In genomic region chr1:22633697-22634463, GRCh38 we compare ENCODE assay signal across 23 cellular contexts. TPM values are rescaled to one million over a fixed set of nuclear protein-coding genes. Genes with fewer than 3 reads are reported as not detected.
DNase-seq lines count a peak whose midpoint lies in the region; ATAC-seq and TF ChIP-seq lines count a peak whose summit lies in the region.
"Had no signal": no experiment of that assay in that cellular context is flagged by ENCODE, and none has a peak within 500 bp of the region (broad histone marks: within the 10 kb centered on the region; RNA-seq: fewer than 3 reads in every experiment).

No MANE protein-coding gene starts in this region.

- no peak overlapping the region for H3K27ac Mint-ChIP-seq in effector memory CD8-positive, alpha-beta T cell
- H3K27ac Mint-ChIP-seq in natural killer cell: no peak overlapping the region

- H3K9me3 Mint-ChIP-seq in effector memory CD8-positive, alpha-beta T cell: no peaks in the 10 kb centered on the region
- H3K9me3 Mint-ChIP-seq in natural killer cell: no peaks in the 10 kb centered on the region
- H3K9me3 Mint-ChIP-seq: CD4-positive, CD25-positive, alpha-beta regulatory T cell; CD8-positive, alpha-beta memory T cell had no signal

- H3K4me1 ChIP-seq in BLaER1 treated with 17β-estradiol and CSF1 and Interleukin-3, amounts not matched to agents 10 nM and 100 nM: peaks cover 48 to 75% (median 54%) of the 10 kb centered on the region in 10 experiments
- no peaks in the 10 kb centered on the region for H3K4me1 ChIP-seq in hepatocyte (ENCODE audit: insufficient read depth)

- peak overlapping the region; percentile 2 to 43 for H3K4me3 Mint-ChIP-seq in effector memory CD8-positive, alpha-beta T cell
- peak overlapping the region; percentile 62 for H3K4me3 Mint-ChIP-seq in natural killer cell
- H3K4me3 Mint-ChIP-seq: CD4-positive, CD25-positive, alpha-beta regulatory T cell had no signal

- H3K27me3 Mint-ChIP-seq in effector memory CD8-positive, alpha-beta T cell: peaks cover 42 to 76% of the 10 kb centered on the region in 2 donors
- peaks cover 17 to 21% of the 10 kb centered on the region in 2 donors for H3K27me3 Mint-ChIP-seq in natural killer cell (ENCODE audit: low read depth in 2 of 2)

- TF ChIP-seq CTCF in natural killer cell (IDR thresholded peaks at IDR 0.05): no peak
- TF ChIP-seq CTCF in hepatocyte (IDR thresholded peaks at IDR 0.05; ENCODE audit: poor library complexity): no peak

- no peak overlapping the region for H3K4me3 ChIP-seq in BLaER1 treated with 17β-estradiol and CSF1 and Interleukin-3, amounts not matched to agents 10 nM and 100 nM
- H3K4me3 ChIP-seq in hepatocyte: no peak overlapping the region
- H3K4me3 ChIP-seq: HAP-1 had no signal

- peak; percentile 85 for DNase-seq in RPMI8226
- no peak for DNase-seq in effector memory CD8-positive, alpha-beta T cell
- no peak for DNase-seq in natural killer cell
- DNase-seq in hippocampal formation (lab: John Stamatoyannopoulos, UW): no peak
- DNase-seq in hepatocyte (ENCODE audit: low spot score): no peak
- DNase-seq in SW 1271 (lab: John Stamatoyannopoulos, UW): no peak
- DNase-seq in stimulated activated CD4-positive, alpha-beta T cell treated with anti-CD3 and anti-CD28 coated beads, Interleukin-2, amount 100 ng/mL, for 24 hours: no peak
- DNase-seq: 8988T; C1 segment of cervical spinal cord; CD4-positive, CD25-positive, alpha-beta regulatory T cell; CD8-positive, alpha-beta memory T cell; COR-L47; DMS 273 treated with DMSO at 0.1 percent for 48 hours; DMS53; DND-41; EL had no signal

- peaks cover 3% of the 10 kb centered on the region for H3K36me3 Mint-ChIP-seq in effector memory CD8-positive, alpha-beta T cell (ENCODE audit: insufficient read depth)
- H3K36me3 Mint-ChIP-seq in natural killer cell: no peaks in the 10 kb centered on the region
- H3K36me3 Mint-ChIP-seq: CD4-positive, CD25-positive, alpha-beta regulatory T cell; CD8-positive, alpha-beta memory T cell had no signal

- H3K9me3 ChIP-seq in BLaER1 treated with 17β-estradiol and CSF1 and Interleukin-3, amounts not matched to agents 10 nM and 100 nM (replicated peaks in 1 of 11): peaks cover 0 to 19% (median 16%) of the 10 kb centered on the region in 11 experiments; a peak in 20 of 22 replicates
- H3K9me3 ChIP-seq in hepatocyte (ENCODE audit: low read depth): no peaks in the 10 kb centered on the region
- H3K9me3 ChIP-seq: HAP-1 had no signal

- peaks cover 4 to 7% of the 10 kb centered on the region in 2 donors for H3K4me1 Mint-ChIP-seq in effector memory CD8-positive, alpha-beta T cell (ENCODE audit: low read depth in 2 of 2)
- peaks cover 0 to 17% of the 10 kb centered on the region in 2 donors for H3K4me1 Mint-ChIP-seq in natural killer cell
- H3K4me1 Mint-ChIP-seq: CD4-positive, CD25-positive, alpha-beta regulatory T cell; CD8-positive, alpha-beta memory T cell had no signal

- H2AFZ ChIP-seq in hepatocyte: no peak overlapping the region

- H3K4me2 ChIP-seq in BLaER1 treated with 17β-estradiol and CSF1 and Interleukin-3, amounts not matched to agents 10 nM and 100 nM: peak overlapping the region; percentile 41 to 95 (median 77)
- H3K4me2 ChIP-seq in hepatocyte: no peak overlapping the region

- H3K36me3 ChIP-seq in BLaER1 treated with 17β-estradiol and CSF1 and Interleukin-3, amounts not matched to agents 10 nM and 100 nM: peaks cover 0 to 17% (median 0%) of the 10 kb centered on the region in 11 experiments; a peak in 6 of 22 replicates
- no peaks in the 10 kb centered on the region for H3K36me3 ChIP-seq in hepatocyte (replicated peaks; ENCODE audit: insufficient read depth, low read depth)
- H3K36me3 ChIP-seq: HAP-1 had no signal

- no peaks in the 10 kb centered on the region for H3K9me2 ChIP-seq in hepatocyte (replicated peaks; ENCODE audit: insufficient read depth)

- H3K27me3 ChIP-seq in BLaER1 treated with 17β-estradiol and CSF1 and Interleukin-3, amounts not matched to agents 10 nM and 100 nM: no peaks in the 10 kb centered on the region
- H3K27me3 ChIP-seq in hepatocyte: peaks cover 30% of the 10 kb centered on the region

- no peaks in the 10 kb centered on the region for H3K79me2 ChIP-seq in hepatocyte

- ATAC-seq in effector memory CD8-positive, alpha-beta T cell (replicated peaks): peak; percentile 51
- ATAC-seq in natural killer cell: peak; percentile 27 to 55 (median 29)

- 93% methylated on average over 10 of the region's 10 CpGs for WGBS in hepatocyte (ENCODE audit: low lambda C conversion rate, missing lambda C conversion rate)

- intact Hi-C loops in natural killer cell (cut with micrococcal nuclease): no loop called here

- no peak overlapping the region for H3K9ac ChIP-seq in BLaER1 treated with 17β-estradiol and CSF1 and Interleukin-3, amounts not matched to agents 10 nM and 100 nM

- H4K20me1 ChIP-seq in BLaER1 treated with 17β-estradiol and CSF1 and Interleukin-3, amounts not matched to agents 10 nM and 100 nM: peaks cover 0 to 8% (median 0%) of the 10 kb centered on the region in 11 experiments; a peak in 2 of 22 replicates
- no peaks in the 10 kb centered on the region for H4K20me1 ChIP-seq in hepatocyte (ENCODE audit: insufficient read depth, poor library complexity, severe bottlenecking)

- no peak overlapping the region for H3K27ac ChIP-seq in BLaER1 treated with 17β-estradiol and CSF1 and Interleukin-3, amounts not matched to agents 10 nM and 100 nM
- H3K27ac ChIP-seq in hepatocyte: no peak overlapping the region

RNA-seq across cellular contexts. Expression of gene C1QA, which starts 2.5 kb away (rescaled TPM):
- total RNA-seq in natural killer cell: 1 to 10 TPM in 1 of 3 donors, under 1 TPM in 1, not detected in 1; 0.43 to 3.9 TPM
- total RNA-seq in hepatocyte: 5.4 and 5.9 TPM in 2 replicates
- 7.8 and 9.5 TPM in 2 replicates for polyA plus RNA-seq in hepatocyte
- total RNA-seq: A673; CD4-positive, CD25-positive, alpha-beta regulatory T cell; G401; H4; HT-29 had no signal
- polyA plus RNA-seq: AG04450; CD4-positive, CD25-positive, alpha-beta regulatory T cell; CD8-positive, alpha-beta memory T cell had no signal

RNA-seq across cellular contexts. Expression of gene C1QC, which starts 9.6 kb away (rescaled TPM):
- total RNA-seq in natural killer cell (under 1 TPM in 1 of 3 donors, not detected in 2; 0.33 TPM), hepatocyte (4.1 and 6.6 TPM in 2 replicates)
- polyA plus RNA-seq in hepatocyte: 9.2 and 13.4 TPM in 2 replicates
- total RNA-seq: A673; CD4-positive, CD25-positive, alpha-beta regulatory T cell; G401; H4; HT-29 had no signal
- polyA plus RNA-seq: AG04450; CD4-positive, CD25-positive, alpha-beta regulatory T cell; CD8-positive, alpha-beta memory T cell had no signal

RNA-seq across cellular contexts. Expression of gene C1QB, which starts 19.2 kb away (rescaled TPM):
- total RNA-seq in natural killer cell (1 to 10 TPM in 1 of 3 donors, under 1 TPM in 1, not detected in 1; 0.70 to 1.3 TPM), hepatocyte (7.9 and 10.3 TPM in 2 replicates)
- 11.9 and 18.0 TPM in 2 replicates for polyA plus RNA-seq in hepatocyte
- total RNA-seq: A673; CD4-positive, CD25-positive, alpha-beta regulatory T cell; G401; H4; HT-29 had no signal
- polyA plus RNA-seq: AG04450; CD4-positive, CD25-positive, alpha-beta regulatory T cell; CD8-positive, alpha-beta memory T cell had no signal
